3 cellular contexts compared by ENCODE assay signal in the genomic region with DNA sequence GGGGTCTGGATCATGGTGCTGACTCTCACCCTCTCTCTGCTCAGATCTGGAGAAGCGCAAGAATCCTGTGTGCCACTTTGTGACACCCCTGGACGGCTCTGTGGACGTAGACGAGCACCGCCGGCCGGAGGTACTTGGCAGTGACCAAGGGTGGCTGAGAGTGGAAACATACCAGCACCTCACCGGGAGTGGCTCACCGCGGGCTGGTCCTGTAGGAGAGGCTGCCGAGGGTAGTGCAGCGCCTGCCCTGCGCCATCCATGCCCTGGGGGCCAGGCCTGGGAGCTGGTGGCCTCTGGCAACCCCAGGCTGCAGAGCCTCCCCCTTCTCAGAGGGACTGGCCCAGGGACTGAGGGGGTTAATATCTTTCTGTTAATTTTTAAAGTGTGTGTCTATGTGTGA.
TF ChIP-seq lines count a peak whose summit lies in the region.

No MANE protein-coding gene starts in this region.

TF ChIP-seq in liver, 16 proteins besides CTCF, POLR2A, EP300 and RAD21:
- no peak for TF ChIP-seq TAF1 (conservative IDR thresholded peaks at IDR 0.05)
- TF ChIP-seq HNF4G (IDR thresholded peaks at IDR 0.05), result no peak
- TF ChIP-seq, protein P1, sequence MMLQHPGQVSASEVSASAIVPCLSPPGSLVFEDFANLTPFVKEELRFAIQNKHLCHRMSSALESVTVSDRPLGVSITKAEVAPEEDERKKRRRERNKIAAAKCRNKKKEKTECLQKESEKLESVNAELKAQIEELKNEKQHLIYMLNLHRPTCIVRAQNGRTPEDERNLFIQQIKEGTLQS (IDR thresholded peaks at IDR 0.05), result no peak
- TF ChIP-seq, protein P2, sequence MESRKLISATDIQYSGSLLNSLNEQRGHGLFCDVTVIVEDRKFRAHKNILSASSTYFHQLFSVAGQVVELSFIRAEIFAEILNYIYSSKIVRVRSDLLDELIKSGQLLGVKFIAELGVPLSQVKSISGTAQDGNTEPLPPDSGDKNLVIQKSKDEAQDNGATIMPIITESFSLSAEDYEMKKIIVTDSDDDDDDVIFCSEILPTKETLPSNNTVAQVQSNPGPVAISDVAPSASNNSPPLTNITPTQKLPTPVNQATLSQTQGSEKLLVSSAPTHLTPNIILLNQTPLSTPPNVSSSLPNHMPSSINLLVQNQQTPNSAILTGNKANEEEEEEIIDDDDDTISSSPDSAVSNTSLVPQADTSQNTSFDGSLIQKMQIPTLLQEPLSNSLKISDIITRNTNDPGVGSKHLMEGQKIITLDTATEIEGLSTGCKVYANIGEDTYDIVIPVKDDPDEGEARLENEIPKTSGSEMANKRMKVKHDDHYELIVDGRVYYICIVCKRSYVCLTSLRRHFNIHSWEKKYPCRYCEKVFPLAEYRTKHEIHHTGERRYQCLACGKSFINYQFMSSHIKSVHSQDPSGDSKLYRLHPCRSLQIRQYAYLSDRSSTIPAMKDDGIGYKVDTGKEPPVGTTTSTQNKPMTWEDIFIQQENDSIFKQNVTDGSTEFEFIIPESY (IDR thresholded peaks at IDR 0.05), result no peak
- TF ChIP-seq, protein P3, sequence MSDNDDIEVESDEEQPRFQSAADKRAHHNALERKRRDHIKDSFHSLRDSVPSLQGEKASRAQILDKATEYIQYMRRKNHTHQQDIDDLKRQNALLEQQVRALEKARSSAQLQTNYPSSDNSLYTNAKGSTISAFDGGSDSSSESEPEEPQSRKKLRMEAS (IDR thresholded peaks at IDR 0.05), result no peak
- no peak for TF ChIP-seq NR2F2 (IDR thresholded peaks at IDR 0.05)
- no peak for TF ChIP-seq SP1 (IDR thresholded peaks at IDR 0.05)
- TF ChIP-seq, protein P4, sequence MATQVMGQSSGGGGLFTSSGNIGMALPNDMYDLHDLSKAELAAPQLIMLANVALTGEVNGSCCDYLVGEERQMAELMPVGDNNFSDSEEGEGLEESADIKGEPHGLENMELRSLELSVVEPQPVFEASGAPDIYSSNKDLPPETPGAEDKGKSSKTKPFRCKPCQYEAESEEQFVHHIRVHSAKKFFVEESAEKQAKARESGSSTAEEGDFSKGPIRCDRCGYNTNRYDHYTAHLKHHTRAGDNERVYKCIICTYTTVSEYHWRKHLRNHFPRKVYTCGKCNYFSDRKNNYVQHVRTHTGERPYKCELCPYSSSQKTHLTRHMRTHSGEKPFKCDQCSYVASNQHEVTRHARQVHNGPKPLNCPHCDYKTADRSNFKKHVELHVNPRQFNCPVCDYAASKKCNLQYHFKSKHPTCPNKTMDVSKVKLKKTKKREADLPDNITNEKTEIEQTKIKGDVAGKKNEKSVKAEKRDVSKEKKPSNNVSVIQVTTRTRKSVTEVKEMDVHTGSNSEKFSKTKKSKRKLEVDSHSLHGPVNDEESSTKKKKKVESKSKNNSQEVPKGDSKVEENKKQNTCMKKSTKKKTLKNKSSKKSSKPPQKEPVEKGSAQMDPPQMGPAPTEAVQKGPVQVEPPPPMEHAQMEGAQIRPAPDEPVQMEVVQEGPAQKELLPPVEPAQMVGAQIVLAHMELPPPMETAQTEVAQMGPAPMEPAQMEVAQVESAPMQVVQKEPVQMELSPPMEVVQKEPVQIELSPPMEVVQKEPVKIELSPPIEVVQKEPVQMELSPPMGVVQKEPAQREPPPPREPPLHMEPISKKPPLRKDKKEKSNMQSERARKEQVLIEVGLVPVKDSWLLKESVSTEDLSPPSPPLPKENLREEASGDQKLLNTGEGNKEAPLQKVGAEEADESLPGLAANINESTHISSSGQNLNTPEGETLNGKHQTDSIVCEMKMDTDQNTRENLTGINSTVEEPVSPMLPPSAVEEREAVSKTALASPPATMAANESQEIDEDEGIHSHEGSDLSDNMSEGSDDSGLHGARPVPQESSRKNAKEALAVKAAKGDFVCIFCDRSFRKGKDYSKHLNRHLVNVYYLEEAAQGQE (IDR thresholded peaks at IDR 0.05), result no peak
- no peak for TF ChIP-seq FOXA2 (IDR thresholded peaks at IDR 0.05)
- no peak for TF ChIP-seq YY1 (IDR thresholded peaks at IDR 0.05)
- no peak for TF ChIP-seq FOXA1 (IDR thresholded peaks at IDR 0.05)
- TF ChIP-seq GABPA (IDR thresholded peaks at IDR 0.05 in 1 of 2, conservative IDR thresholded peaks at IDR 0.05 in 1 of 2), result no peak
- TF ChIP-seq RXRA (IDR thresholded peaks at IDR 0.05), result no peak
- no peak for TF ChIP-seq HNF4A (conservative IDR thresholded peaks at IDR 0.05)

TF ChIP-seq in HepG2, 621 proteins besides CTCF, POLR2A, EP300 and RAD21:
- TF ChIP-seq ZNF260 (CRISPR knock-in tag; IDR thresholded peaks at IDR 0.05; ENCODE audit: borderline replicate concordance, low read depth), result no peak
- no peak for TF ChIP-seq ZNF430 (CRISPR knock-in tag; IDR thresholded peaks at IDR 0.05)
- no peak for TF ChIP-seq ZNF598 (CRISPR knock-in tag; IDR thresholded peaks at IDR 0.05; ENCODE audit: borderline replicate concordance)
- TF ChIP-seq, protein P5, sequence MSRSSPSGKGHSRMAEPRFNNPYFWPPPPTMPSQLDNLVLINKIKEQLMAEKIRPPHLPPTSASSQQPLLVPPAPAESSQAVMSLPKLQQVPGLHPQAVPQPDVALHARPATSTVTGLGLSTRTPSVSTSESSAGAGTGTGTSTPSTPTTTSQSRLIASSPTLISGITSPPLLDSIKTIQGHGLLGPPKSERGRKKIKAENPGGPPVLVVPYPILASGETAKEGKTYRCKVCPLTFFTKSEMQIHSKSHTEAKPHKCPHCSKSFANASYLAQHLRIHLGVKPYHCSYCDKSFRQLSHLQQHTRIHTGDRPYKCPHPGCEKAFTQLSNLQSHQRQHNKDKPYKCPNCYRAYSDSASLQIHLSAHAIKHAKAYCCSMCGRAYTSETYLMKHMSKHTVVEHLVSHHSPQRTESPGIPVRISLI (CRISPR knock-in tag; IDR thresholded peaks at IDR 0.05; ENCODE audit: borderline replicate concordance), result no peak
- no peak for TF ChIP-seq BRCA1 (CRISPR knock-in tag; IDR thresholded peaks at IDR 0.05)
- TF ChIP-seq ZNF225 (CRISPR knock-in tag; IDR thresholded peaks at IDR 0.05), result no peak
- TF ChIP-seq, protein P6, sequence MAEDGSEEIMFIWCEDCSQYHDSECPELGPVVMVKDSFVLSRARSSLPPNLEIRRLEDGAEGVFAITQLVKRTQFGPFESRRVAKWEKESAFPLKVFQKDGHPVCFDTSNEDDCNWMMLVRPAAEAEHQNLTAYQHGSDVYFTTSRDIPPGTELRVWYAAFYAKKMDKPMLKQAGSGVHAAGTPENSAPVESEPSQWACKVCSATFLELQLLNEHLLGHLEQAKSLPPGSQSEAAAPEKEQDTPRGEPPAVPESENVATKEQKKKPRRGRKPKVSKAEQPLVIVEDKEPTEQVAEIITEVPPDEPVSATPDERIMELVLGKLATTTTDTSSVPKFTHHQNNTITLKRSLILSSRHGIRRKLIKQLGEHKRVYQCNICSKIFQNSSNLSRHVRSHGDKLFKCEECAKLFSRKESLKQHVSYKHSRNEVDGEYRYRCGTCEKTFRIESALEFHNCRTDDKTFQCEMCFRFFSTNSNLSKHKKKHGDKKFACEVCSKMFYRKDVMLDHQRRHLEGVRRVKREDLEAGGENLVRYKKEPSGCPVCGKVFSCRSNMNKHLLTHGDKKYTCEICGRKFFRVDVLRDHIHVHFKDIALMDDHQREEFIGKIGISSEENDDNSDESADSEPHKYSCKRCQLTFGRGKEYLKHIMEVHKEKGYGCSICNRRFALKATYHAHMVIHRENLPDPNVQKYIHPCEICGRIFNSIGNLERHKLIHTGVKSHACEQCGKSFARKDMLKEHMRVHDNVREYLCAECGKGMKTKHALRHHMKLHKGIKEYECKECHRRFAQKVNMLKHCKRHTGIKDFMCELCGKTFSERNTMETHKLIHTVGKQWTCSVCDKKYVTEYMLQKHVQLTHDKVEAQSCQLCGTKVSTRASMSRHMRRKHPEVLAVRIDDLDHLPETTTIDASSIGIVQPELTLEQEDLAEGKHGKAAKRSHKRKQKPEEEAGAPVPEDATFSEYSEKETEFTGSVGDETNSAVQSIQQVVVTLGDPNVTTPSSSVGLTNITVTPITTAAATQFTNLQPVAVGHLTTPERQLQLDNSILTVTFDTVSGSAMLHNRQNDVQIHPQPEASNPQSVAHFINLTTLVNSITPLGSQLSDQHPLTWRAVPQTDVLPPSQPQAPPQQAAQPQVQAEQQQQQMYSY (CRISPR knock-in tag; IDR thresholded peaks at IDR 0.05), result no peak
- no peak for TF ChIP-seq SOX6 (IDR thresholded peaks at IDR 0.05)
- no peak for TF ChIP-seq SOX6 (CRISPR knock-in tag; IDR thresholded peaks at IDR 0.05)
- TF ChIP-seq NAIF1 (CRISPR knock-in tag; IDR thresholded peaks at IDR 0.05; ENCODE audit: borderline replicate concordance), result no peak
- TF ChIP-seq, protein P7, sequence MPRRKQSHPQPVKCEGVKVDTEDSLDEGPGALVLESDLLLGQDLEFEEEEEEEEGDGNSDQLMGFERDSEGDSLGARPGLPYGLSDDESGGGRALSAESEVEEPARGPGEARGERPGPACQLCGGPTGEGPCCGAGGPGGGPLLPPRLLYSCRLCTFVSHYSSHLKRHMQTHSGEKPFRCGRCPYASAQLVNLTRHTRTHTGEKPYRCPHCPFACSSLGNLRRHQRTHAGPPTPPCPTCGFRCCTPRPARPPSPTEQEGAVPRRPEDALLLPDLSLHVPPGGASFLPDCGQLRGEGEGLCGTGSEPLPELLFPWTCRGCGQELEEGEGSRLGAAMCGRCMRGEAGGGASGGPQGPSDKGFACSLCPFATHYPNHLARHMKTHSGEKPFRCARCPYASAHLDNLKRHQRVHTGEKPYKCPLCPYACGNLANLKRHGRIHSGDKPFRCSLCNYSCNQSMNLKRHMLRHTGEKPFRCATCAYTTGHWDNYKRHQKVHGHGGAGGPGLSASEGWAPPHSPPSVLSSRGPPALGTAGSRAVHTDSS (CRISPR knock-in tag; conservative IDR thresholded peaks at IDR 0.05), result no peak
TF ChIP-seq in HepG2: peak in this region for 0.

TF ChIP-seq in SK-N-SH, 30 proteins besides CTCF, POLR2A, EP300 and RAD21:
- TF ChIP-seq, protein P8, sequence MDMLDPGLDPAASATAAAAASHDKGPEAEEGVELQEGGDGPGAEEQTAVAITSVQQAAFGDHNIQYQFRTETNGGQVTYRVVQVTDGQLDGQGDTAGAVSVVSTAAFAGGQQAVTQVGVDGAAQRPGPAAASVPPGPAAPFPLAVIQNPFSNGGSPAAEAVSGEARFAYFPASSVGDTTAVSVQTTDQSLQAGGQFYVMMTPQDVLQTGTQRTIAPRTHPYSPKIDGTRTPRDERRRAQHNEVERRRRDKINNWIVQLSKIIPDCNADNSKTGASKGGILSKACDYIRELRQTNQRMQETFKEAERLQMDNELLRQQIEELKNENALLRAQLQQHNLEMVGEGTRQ (IDR thresholded peaks at IDR 0.05; ENCODE audit: borderline replicate concordance, low read depth, low read length), result no peak
- TF ChIP-seq FOXM1 (IDR thresholded peaks at IDR 0.05; ENCODE audit: low read depth), result no peak
- no peak for TF ChIP-seq FOXJ3 (CRISPR knock-in tag; IDR thresholded peaks at IDR 0.05)
- TF ChIP-seq, protein P9, sequence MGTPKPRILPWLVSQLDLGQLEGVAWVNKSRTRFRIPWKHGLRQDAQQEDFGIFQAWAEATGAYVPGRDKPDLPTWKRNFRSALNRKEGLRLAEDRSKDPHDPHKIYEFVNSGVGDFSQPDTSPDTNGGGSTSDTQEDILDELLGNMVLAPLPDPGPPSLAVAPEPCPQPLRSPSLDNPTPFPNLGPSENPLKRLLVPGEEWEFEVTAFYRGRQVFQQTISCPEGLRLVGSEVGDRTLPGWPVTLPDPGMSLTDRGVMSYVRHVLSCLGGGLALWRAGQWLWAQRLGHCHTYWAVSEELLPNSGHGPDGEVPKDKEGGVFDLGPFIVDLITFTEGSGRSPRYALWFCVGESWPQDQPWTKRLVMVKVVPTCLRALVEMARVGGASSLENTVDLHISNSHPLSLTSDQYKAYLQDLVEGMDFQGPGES (IDR thresholded peaks at IDR 0.05; ENCODE audit: low read depth, low read length), result no peak
- no peak for TF ChIP-seq MXI1 (IDR thresholded peaks at IDR 0.05; ENCODE audit: low read depth, low read length)
- TF ChIP-seq SMC3 (IDR thresholded peaks at IDR 0.05; ENCODE audit: low read depth, low read length), result no peak
- TF ChIP-seq, protein P4 (IDR thresholded peaks at IDR 0.05; ENCODE audit: low read depth, low read length), result no peak
